Comparison of ENCODE assay signal across 1 cellular context in the genomic region with DNA sequence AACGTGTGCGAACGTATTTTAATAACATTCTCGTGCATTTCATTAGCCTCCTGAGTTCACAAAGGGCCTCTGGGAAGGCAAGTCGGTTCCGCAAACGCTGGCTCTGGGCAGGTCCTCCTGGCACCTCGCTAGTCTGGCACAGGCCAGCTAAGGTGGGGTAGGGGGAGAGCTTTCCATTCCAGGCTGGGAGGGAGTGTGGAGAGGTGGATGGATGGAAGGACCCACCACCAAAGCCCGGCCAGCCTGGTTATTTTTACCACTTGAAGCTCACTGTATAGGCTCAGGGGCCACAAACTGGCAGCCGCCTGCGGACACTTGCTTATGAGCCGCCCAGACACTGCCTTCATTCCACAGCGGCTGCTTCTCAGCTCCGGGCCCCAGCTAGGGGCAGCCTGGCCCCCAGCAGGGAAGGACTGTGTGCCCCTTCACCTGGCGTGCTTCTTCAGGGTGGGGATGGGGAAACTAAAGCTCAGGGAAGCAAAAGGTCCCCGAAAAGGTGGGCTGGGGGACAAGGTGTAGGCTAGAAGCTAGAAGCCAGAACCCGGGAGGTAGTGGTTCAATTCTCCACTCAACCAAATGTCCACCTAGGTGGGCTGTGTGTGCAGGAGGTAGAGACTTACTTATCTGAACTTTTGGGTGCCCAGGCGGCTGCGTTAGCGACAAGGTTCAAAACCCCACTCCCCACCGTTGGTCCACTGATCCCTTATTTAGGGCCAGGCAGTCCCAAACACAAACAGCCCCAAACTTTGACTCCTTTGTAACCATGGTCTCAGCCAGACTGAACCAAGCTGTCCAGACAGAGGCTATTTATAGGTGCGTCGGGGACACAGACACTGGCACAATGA.
TF ChIP-seq lines count a peak whose summit lies in the region.

No MANE protein-coding gene starts in this region.

TF ChIP-seq in WTC11, 78 proteins besides CTCF, POLR2A, EP300 and RAD21 (continued from another document):
- TF ChIP-seq, protein P1, sequence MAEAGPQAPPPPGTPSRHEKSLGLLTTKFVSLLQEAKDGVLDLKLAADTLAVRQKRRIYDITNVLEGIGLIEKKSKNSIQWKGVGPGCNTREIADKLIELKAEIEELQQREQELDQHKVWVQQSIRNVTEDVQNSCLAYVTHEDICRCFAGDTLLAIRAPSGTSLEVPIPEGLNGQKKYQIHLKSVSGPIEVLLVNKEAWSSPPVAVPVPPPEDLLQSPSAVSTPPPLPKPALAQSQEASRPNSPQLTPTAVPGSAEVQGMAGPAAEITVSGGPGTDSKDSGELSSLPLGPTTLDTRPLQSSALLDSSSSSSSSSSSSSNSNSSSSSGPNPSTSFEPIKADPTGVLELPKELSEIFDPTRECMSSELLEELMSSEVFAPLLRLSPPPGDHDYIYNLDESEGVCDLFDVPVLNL (CRISPR knock-in tag; IDR thresholded peaks at IDR 0.05; ENCODE audit: borderline replicate concordance, low read depth): no peak
- TF ChIP-seq CREM (CRISPR knock-in tag; IDR thresholded peaks at IDR 0.05) (no peak), RELA (CRISPR knock-in tag; IDR thresholded peaks at IDR 0.05; ENCODE audit: borderline replicate concordance) (no peak), ZNF232 (CRISPR knock-in tag; IDR thresholded peaks at IDR 0.05) (no peak), GABPB1 (CRISPR knock-in tag; IDR thresholded peaks at IDR 0.05) (no peak), HMGA2 (CRISPR knock-in tag; IDR thresholded peaks at IDR 0.05) (no peak)
- TF ChIP-seq, protein P2, sequence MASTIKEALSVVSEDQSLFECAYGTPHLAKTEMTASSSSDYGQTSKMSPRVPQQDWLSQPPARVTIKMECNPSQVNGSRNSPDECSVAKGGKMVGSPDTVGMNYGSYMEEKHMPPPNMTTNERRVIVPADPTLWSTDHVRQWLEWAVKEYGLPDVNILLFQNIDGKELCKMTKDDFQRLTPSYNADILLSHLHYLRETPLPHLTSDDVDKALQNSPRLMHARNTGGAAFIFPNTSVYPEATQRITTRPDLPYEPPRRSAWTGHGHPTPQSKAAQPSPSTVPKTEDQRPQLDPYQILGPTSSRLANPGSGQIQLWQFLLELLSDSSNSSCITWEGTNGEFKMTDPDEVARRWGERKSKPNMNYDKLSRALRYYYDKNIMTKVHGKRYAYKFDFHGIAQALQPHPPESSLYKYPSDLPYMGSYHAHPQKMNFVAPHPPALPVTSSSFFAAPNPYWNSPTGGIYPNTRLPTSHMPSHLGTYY (CRISPR knock-in tag; IDR thresholded peaks at IDR 0.05): no peak
